ENCODE assay signal across 19 cellular contexts in genomic region chr11:64627371-64627770, GRCh38. TPM values are rescaled to one million over a fixed set of nuclear protein-coding genes. Genes with fewer than 3 reads are reported as not detected.
"Had no signal": no experiment of that assay in that cellular context is flagged by ENCODE, and none has a peak within 500 bp of the region (broad histone marks: within the 10 kb centered on the region; RNA-seq: fewer than 3 reads in every experiment).

No MANE protein-coding gene starts in this region.

- ATAC-seq: activated naive CD8-positive, alpha-beta T cell treated with anti-CD3 and anti-CD28 coated beads, Interleukin-2, amount 50 U/mL, for 24 hours; activated T-helper 17 cell treated with anti-CD3 and anti-CD28 coated beads, Interleukin-2, amount 50 U/mL, for 72 hours; effector memory CD8-positive, alpha-beta T cell; foreskin keratinocyte; lower lobe of right lung; pancreas had no signal

- FAIRE-seq: pancreas, urothelium cell line had no signal

- H3K36me3 ChIP-seq: lower lobe of right lung, pancreas, spleen, stomach had no signal

- H3K4me1 ChIP-seq: ascending aorta, foreskin keratinocyte, pancreas had no signal

- H3K9me3 ChIP-seq: ascending aorta, lower lobe of right lung, pancreas, sigmoid colon, spleen, stomach, thoracic aorta had no signal

- H3K27me3 ChIP-seq: ascending aorta, pancreas, sigmoid colon had no signal

- H3K27ac ChIP-seq: ascending aorta, foreskin keratinocyte, lower lobe of right lung, pancreas, sigmoid colon, spleen, stomach, thoracic aorta had no signal

- H3K4me3 ChIP-seq: ascending aorta, lower lobe of right lung, pancreas, sigmoid colon, spleen, stomach, thoracic aorta had no signal

- DNase-seq: activated CD4-positive, CD25-positive, alpha-beta regulatory T cell treated with anti-CD3 and anti-CD28 coated beads, Interleukin-2, amount 50 U/mL, for 72 hours; activated naive CD4-positive, alpha-beta T cell treated with Interleukin-2 at 50 U/mL for 16 hours; activated naive CD8-positive, alpha-beta T cell treated with anti-CD3 and anti-CD28 coated beads, Interleukin-2, amount 50 U/mL, for 24 hours; dermis blood vessel endothelial cell; effector memory CD8-positive, alpha-beta T cell; foreskin keratinocyte; head of caudate nucleus; lower lobe of right lung; pancreas; sigmoid colon; spleen; stomach; T-helper 9 cell had no signal

RNA-seq across cellular contexts. Expression of gene SLC22A12, which starts 36.4 kb away (rescaled TPM):
- total RNA-seq: activated T-helper 17 cell treated with anti-CD3 and anti-CD28 coated beads, Interleukin-2, amount 50 U/mL, for 72 hours; ascending aorta; chondrocyte; dermis blood vessel endothelial cell; foreskin keratinocyte; lower lobe of right lung; mesothelial cell of epicardium; pancreas; sigmoid colon; spleen; stomach; thoracic aorta had no signal
- polyA plus RNA-seq: foreskin keratinocyte, pancreas, sigmoid colon, spleen, stomach had no signal
